ENCODE assay signal across 9 cellular contexts in genomic region chr3:197466586-197467399, GRCh38.
DNase-seq lines count a peak whose midpoint lies in the region; ATAC-seq and TF ChIP-seq lines count a peak whose summit lies in the region.
"Had no signal": no experiment of that assay in that cellular context is flagged by ENCODE, and none has a peak within 500 bp of the region (broad histone marks: within the 10 kb centered on the region; RNA-seq: fewer than 3 reads in every experiment).

No MANE protein-coding gene starts in this region.

- H2AFZ ChIP-seq in GM23338: peak overlapping the region; percentile 96

- ATAC-seq in GM23338 (peak; percentile 14; the same call in 2 of the 3 replicates), RWPE2 (ENCODE audit: low read depth) (peak; percentile 53), GM18867 (IDR thresholded peaks at IDR 0.05; ENCODE audit: unreplicated experiment) (no peak)

- no peaks in the 10 kb centered on the region for H3K9me3 ChIP-seq in RWPE2 (ENCODE audit: severe bottlenecking)

- H3K9me2 ChIP-seq in GM23338 (ENCODE audit: insufficient read depth): no peaks in the 10 kb centered on the region

- H3K4me1 Mint-ChIP-seq in GM23338: peaks cover 49% of the 10 kb centered on the region

- H3K27me3 ChIP-seq in GM23338 (ENCODE audit: insufficient read depth) (no peaks in the 10 kb centered on the region), RWPE2 (ENCODE audit: insufficient read depth, poor library complexity, severe bottlenecking) (no peaks in the 10 kb centered on the region)

- no peaks in the 10 kb centered on the region for H3K36me3 ChIP-seq in GM23338 (ENCODE audit: insufficient read depth)
- no peaks in the 10 kb centered on the region for H3K36me3 ChIP-seq in RWPE2 (ENCODE audit: low read depth)

- H3K27ac Mint-ChIP-seq in GM23338: no peak overlapping the region

- no peaks in the 10 kb centered on the region for H4K20me1 ChIP-seq in GM23338 (replicated peaks; ENCODE audit: insufficient read depth)

- H3K79me2 ChIP-seq in GM23338 (replicated peaks; ENCODE audit: insufficient read depth): no peaks in the 10 kb centered on the region

- H3K9me3 Mint-ChIP-seq in GM23338: no peaks in the 10 kb centered on the region

- H3K36me3 Mint-ChIP-seq in GM23338 (ENCODE audit: low read depth): no peaks in the 10 kb centered on the region

- TF ChIP-seq CTCF in GM23338 (conservative IDR thresholded peaks at IDR 0.05; ENCODE audit: low read depth in 2 of 2): no peak
- no peak for TF ChIP-seq CTCF in RWPE2 (IDR thresholded peaks at IDR 0.05; ENCODE audit: poor library complexity, severe bottlenecking)
- no peak for TF ChIP-seq CTCF in fibroblast of pulmonary artery (IDR thresholded peaks at IDR 0.05; ENCODE audit: low read length, missing control alignments)

- H3K4me3 ChIP-seq in GM23338 (no peak overlapping the region), RWPE2 (ENCODE audit: severe bottlenecking) (no peak overlapping the region), fibroblast of pulmonary artery (replicated peaks; ENCODE audit: low read depth, low read length) (peak overlapping the region; percentile 6), skeletal muscle cell (ENCODE audit: low read depth, low read length) (peak overlapping the region; percentile 18)

- no peak overlapping the region; the same call in 1 of the 2 replicates for H3K4me2 ChIP-seq in GM23338

- no peaks in the 10 kb centered on the region for H3F3A ChIP-seq in GM23338 (replicated peaks; ENCODE audit: low read depth)

- H3K27ac ChIP-seq in GM23338 (ENCODE audit: low read depth) (no peak overlapping the region), RWPE2 (ENCODE audit: poor library complexity, severe bottlenecking) (peak overlapping the region; percentile 21)

- peaks cover 10% of the 10 kb centered on the region for H3K27me3 Mint-ChIP-seq in GM23338 (ENCODE audit: insufficient read depth, low read depth, poor library complexity)

- DNase-seq in GM23338 (ENCODE audit: low spot score) (no peak), RWPE2 (ENCODE audit: low spot score) (no peak), fibroblast of pulmonary artery (ENCODE audit: low read depth) (peak; percentile 55), skeletal muscle cell (ENCODE audit: low read depth) (no peak), iPS-NIHi11 (ENCODE audit: low spot score) (no peak), NCI-H2029 (lab: John Stamatoyannopoulos, UW) (no peak)
- no peak for DNase-seq in activated effector memory CD4-positive, alpha-beta T cell treated with anti-CD3 and anti-CD28 coated beads, Interleukin-2, amount 50 U/mL, for 16 hours
- DNase-seq: stimulated activated CD4-positive, alpha-beta T cell treated with anti-CD3 and anti-CD28 coated beads, Interleukin-4, amount 100 ng/mL, for 4 hours had no signal

- H3K4me3 Mint-ChIP-seq in GM23338: no peak overlapping the region

- H3K4me1 ChIP-seq in GM23338 (ENCODE audit: insufficient read depth): peaks cover 28% of the 10 kb centered on the region
- peaks cover 22% of the 10 kb centered on the region for H3K4me1 ChIP-seq in RWPE2 (ENCODE audit: insufficient read depth, poor library complexity, severe bottlenecking)

TF ChIP-seq in GM23338, 12 proteins besides CTCF, POLR2A, EP300 and RAD21 (continues in another document):
- TF ChIP-seq EZH2phosphoT487 (IDR thresholded peaks at IDR 0.05; ENCODE audit: unreplicated experiment): no peak
- no peak for TF ChIP-seq POLR2AphosphoS5 (IDR thresholded peaks at IDR 0.05; ENCODE audit: low read depth)
- no peak for TF ChIP-seq ZNF462 (CRISPR knock-in tag; IDR thresholded peaks at IDR 0.05)
- no peak for TF ChIP-seq STAT1 (IDR thresholded peaks at IDR 0.05; ENCODE audit: unreplicated experiment)
- no peak for TF ChIP-seq EZH2 (IDR thresholded peaks at IDR 0.05; ENCODE audit: low read depth, unreplicated experiment)
- TF ChIP-seq NANOG (IDR thresholded peaks at IDR 0.05; ENCODE audit: borderline replicate concordance): no peak
- TF ChIP-seq ZNF331 (CRISPR knock-in tag; IDR thresholded peaks at IDR 0.05; ENCODE audit: low read depth): no peak
- TF ChIP-seq JUNB (IDR thresholded peaks at IDR 0.05; ENCODE audit: unreplicated experiment): no peak
- TF ChIP-seq, protein P1, sequence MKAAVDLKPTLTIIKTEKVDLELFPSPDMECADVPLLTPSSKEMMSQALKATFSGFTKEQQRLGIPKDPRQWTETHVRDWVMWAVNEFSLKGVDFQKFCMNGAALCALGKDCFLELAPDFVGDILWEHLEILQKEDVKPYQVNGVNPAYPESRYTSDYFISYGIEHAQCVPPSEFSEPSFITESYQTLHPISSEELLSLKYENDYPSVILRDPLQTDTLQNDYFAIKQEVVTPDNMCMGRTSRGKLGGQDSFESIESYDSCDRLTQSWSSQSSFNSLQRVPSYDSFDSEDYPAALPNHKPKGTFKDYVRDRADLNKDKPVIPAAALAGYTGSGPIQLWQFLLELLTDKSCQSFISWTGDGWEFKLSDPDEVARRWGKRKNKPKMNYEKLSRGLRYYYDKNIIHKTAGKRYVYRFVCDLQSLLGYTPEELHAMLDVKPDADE (IDR thresholded peaks at IDR 0.05): no peak
- TF ChIP-seq ZNF114 (CRISPR knock-in tag; IDR thresholded peaks at IDR 0.05): no peak
- no peak for TF ChIP-seq CREB1 (CRISPR knock-in tag; IDR thresholded peaks at IDR 0.05; ENCODE audit: low read depth)

Comparison
In these comparisons a context has a peak if more than half of its experiments do, and no peak if none do; other contexts are left out.
1. H3K4me3 ChIP-seq: peak in fibroblast of pulmonary artery (single experiment) and skeletal muscle cell (single experiment); none in GM23338 (single experiment) and RWPE2 (single experiment).